6 cellular contexts compared by ENCODE assay signal in the genomic region with DNA sequence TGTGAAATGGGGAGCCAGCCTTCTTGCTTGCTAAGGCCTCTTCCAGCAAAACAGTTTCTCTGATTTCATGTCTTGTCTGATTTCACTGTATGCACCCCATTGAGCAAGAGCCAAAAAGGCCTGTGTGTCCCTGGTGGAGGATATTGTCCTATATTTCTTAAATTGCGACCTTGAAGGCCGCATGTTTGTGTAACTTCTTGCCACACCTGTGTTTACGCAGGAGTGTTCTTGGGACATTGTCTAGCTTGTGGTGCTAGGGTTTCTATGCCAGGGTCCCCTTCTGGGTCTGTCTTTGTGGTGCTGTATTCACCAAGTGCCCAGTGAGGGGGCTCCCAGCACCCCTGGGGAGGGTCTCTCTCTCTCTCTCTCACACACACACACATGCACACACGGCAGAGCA. TPM values are rescaled to one million over a fixed set of nuclear protein-coding genes. Genes with fewer than 3 reads are reported as not detected.
"Had no signal": no experiment of that assay in that cellular context is flagged by ENCODE, and none has a peak within 500 bp of the region (broad histone marks: within the 10 kb centered on the region; RNA-seq: fewer than 3 reads in every experiment).

No MANE protein-coding gene starts in this region.

RNA-seq across cellular contexts. Expression of a gene that starts 6.8 kb away (rescaled TPM):
- total RNA-seq: HepG2, HT-29, HT1080, IMR-90, K562 had no signal
- polyA plus RNA-seq: HepG2, IgD-negative memory B cell, IMR-90, K562 had no signal
